ENCODE assay signal across 8 cellular contexts in genomic region chr2:42793314-42794270, GRCh38. TPM values are rescaled to one million over a fixed set of nuclear protein-coding genes. Genes with fewer than 3 reads are reported as not detected.
A peak's percentile ranks its signal among the peaks of the same experiment; 100 is the strongest.
DNase-seq lines count a peak whose midpoint lies in the region; ATAC-seq lines count a peak whose summit lies in the region.

No MANE protein-coding gene starts in this region.

- H3K4me1 Mint-ChIP-seq in activated naive CD8-positive, alpha-beta T cell treated with anti-CD3 and anti-CD28 coated beads for 36 hours: peaks cover 33% of the 10 kb centered on the region
- peaks cover 15 to 18% of the 10 kb centered on the region in 2 donors for H3K4me1 Mint-ChIP-seq in immature natural killer cell
- peaks cover 61% of the 10 kb centered on the region for H3K4me1 Mint-ChIP-seq in stimulated activated memory B cell treated with anti-CD40 and anti-IgM and Interleukin-4, amounts not matched to agents 10 μg/mL and 1 μg/mL and 100 μg/mL, for 72 hours

- ATAC-seq in GM21390 (IDR thresholded peaks at IDR 0.05; ENCODE audit: unreplicated experiment) (peak; percentile 1), GM18519 (IDR thresholded peaks at IDR 0.05; ENCODE audit: low FRiP score, unreplicated experiment) (no peak), HG02840 (IDR thresholded peaks at IDR 0.05; ENCODE audit: low FRiP score, unreplicated experiment) (no peak), GM19467 (IDR thresholded peaks at IDR 0.05; ENCODE audit: unreplicated experiment) (no peak)
- no peak for ATAC-seq in stimulated activated memory B cell treated with anti-CD40 and anti-IgM and Interleukin-4, amounts not matched to agents 10 μg/mL and 1 μg/mL and 100 μg/mL, for 72 hours

- H3K36me3 Mint-ChIP-seq in activated naive CD8-positive, alpha-beta T cell treated with anti-CD3 and anti-CD28 coated beads for 36 hours: peaks cover 3% of the 10 kb centered on the region
- H3K36me3 Mint-ChIP-seq in immature natural killer cell: peaks cover 0 to 12% (median 0%) of the 10 kb centered on the region in 3 donors
- peaks cover 19% of the 10 kb centered on the region for H3K36me3 Mint-ChIP-seq in stimulated activated memory B cell treated with anti-CD40 and anti-IgM and Interleukin-4, amounts not matched to agents 10 μg/mL and 1 μg/mL and 100 μg/mL, for 72 hours

- no peaks in the 10 kb centered on the region for H3K9me3 Mint-ChIP-seq in activated naive CD8-positive, alpha-beta T cell treated with anti-CD3 and anti-CD28 coated beads for 36 hours
- peaks cover 0 to 2% (median 0%) of the 10 kb centered on the region in 6 donors for H3K9me3 Mint-ChIP-seq in immature natural killer cell
- no peaks in the 10 kb centered on the region for H3K9me3 Mint-ChIP-seq in stimulated activated memory B cell treated with anti-CD40 and anti-IgM and Interleukin-4, amounts not matched to agents 10 μg/mL and 1 μg/mL and 100 μg/mL, for 72 hours

- H3K4me3 Mint-ChIP-seq in activated naive CD8-positive, alpha-beta T cell treated with anti-CD3 and anti-CD28 coated beads for 36 hours: peak overlapping the region; percentile 18
- peak overlapping the region in 4 of 5 donors; percentile 14 to 64 (median 40) for H3K4me3 Mint-ChIP-seq in immature natural killer cell
- H3K4me3 Mint-ChIP-seq in stimulated activated memory B cell treated with anti-CD40 and anti-IgM and Interleukin-4, amounts not matched to agents 10 μg/mL and 1 μg/mL and 100 μg/mL, for 72 hours: peak overlapping the region; percentile 85

- no peak overlapping the region for H3K27ac Mint-ChIP-seq in activated naive CD8-positive, alpha-beta T cell treated with anti-CD3 and anti-CD28 coated beads for 36 hours
- no peak overlapping the region for H3K27ac Mint-ChIP-seq in immature natural killer cell
- H3K27ac Mint-ChIP-seq in stimulated activated memory B cell treated with anti-CD40 and anti-IgM and Interleukin-4, amounts not matched to agents 10 μg/mL and 1 μg/mL and 100 μg/mL, for 72 hours: peak overlapping the region; percentile 94

- peaks cover 36% of the 10 kb centered on the region for H3K27me3 Mint-ChIP-seq in activated naive CD8-positive, alpha-beta T cell treated with anti-CD3 and anti-CD28 coated beads for 36 hours
- H3K27me3 Mint-ChIP-seq in immature natural killer cell (ENCODE audit: low read depth in 3 of 3): peaks cover 13 to 21% (median 14%) of the 10 kb centered on the region in 3 donors
- H3K27me3 Mint-ChIP-seq in stimulated activated memory B cell treated with anti-CD40 and anti-IgM and Interleukin-4, amounts not matched to agents 10 μg/mL and 1 μg/mL and 100 μg/mL, for 72 hours: no peaks in the 10 kb centered on the region

- DNase-seq in activated naive CD8-positive, alpha-beta T cell treated with anti-CD3 and anti-CD28 coated beads for 36 hours: no peak
- DNase-seq in immature natural killer cell: no peak
- no peak for DNase-seq in A172 (ENCODE audit: low spot score)

RNA-seq across cellular contexts. Expression of gene HAAO, which starts 1.2 kb away (rescaled TPM):
- total RNA-seq in activated naive CD8-positive, alpha-beta T cell treated with anti-CD3 and anti-CD28 coated beads for 36 hours: 1 to 10 TPM in 1 of 2 experiments, under 1 TPM in 1; 0.33 to 1.1 TPM
- under 1 TPM in 1 of 3 donors, not detected in 2; 0.50 TPM for polyA plus RNA-seq in immature natural killer cell
- total RNA-seq in A172 (2014; rRNA removed; shearing (Covaris generic)): not detected in 2 replicates

RNA-seq across cellular contexts. Expression of gene OXER1, which starts 29.7 kb away (rescaled TPM):
- total RNA-seq in activated naive CD8-positive, alpha-beta T cell treated with anti-CD3 and anti-CD28 coated beads for 36 hours: under 1 TPM in 1 of 2 experiments, not detected in 1; 0.16 TPM
- not detected for polyA plus RNA-seq in immature natural killer cell
- total RNA-seq in A172 (2014; rRNA removed; shearing (Covaris generic)): not detected in 2 replicates

Comparison
In these comparisons a context has a peak if more than half of its experiments do, and no peak if none do; other contexts are left out.
1. H3K4me3 Mint-ChIP-seq: peak in every context shown above with its lines; median percentile 85 in stimulated activated memory B cell treated with anti-CD40 and anti-IgM and Interleukin-4, amounts not matched to agents 10 μg/mL and 1 μg/mL and 100 μg/mL, for 72 hours; 40 in immature natural killer cell; 18 in activated naive CD8-positive, alpha-beta T cell treated with anti-CD3 and anti-CD28 coated beads for 36 hours.